In the genomic region with DNA sequence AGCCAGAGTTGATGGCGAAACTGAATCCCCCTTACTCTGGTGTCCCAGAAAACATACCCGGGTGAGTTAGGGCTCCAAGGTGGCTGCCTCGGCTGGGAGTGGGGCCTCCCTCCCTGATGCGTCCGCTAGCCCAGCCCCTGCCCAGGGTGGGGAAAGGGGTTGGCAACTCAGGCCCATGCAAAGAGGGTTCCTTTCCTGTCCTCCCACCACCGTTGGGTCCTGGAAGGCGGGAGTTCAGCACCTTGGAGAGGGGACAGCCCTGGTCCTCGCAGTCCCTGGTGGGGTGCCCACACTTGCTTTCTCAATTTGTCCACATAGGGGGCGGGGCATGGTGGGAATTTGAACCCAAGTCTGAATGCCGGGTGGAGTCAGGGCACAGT, we compare ENCODE assay signal across 1 cellular context.
A peak's percentile ranks its signal among the peaks of the same experiment; 100 is the strongest.
TF ChIP-seq lines count a peak whose summit lies in the region.

No MANE protein-coding gene starts in this region.

TF ChIP-seq in WTC11, 78 proteins besides CTCF, POLR2A, EP300 and RAD21 (continued from another document):
- TF ChIP-seq, protein P1, sequence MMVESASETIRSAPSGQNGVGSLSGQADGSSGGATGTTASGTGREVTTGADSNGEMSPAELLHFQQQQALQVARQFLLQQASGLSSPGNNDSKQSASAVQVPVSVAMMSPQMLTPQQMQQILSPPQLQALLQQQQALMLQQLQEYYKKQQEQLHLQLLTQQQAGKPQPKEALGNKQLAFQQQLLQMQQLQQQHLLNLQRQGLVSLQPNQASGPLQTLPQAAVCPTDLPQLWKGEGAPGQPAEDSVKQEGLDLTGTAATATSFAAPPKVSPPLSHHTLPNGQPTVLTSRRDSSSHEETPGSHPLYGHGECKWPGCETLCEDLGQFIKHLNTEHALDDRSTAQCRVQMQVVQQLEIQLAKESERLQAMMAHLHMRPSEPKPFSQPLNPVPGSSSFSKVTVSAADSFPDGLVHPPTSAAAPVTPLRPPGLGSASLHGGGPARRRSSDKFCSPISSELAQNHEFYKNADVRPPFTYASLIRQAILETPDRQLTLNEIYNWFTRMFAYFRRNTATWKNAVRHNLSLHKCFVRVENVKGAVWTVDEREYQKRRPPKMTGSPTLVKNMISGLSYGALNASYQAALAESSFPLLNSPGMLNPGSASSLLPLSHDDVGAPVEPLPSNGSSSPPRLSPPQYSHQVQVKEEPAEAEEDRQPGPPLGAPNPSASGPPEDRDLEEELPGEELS (CRISPR knock-in tag; IDR thresholded peaks at IDR 0.05) = peak; percentile 66; the same call in 1 of the 2 replicates
- TF ChIP-seq ZNF423 (CRISPR knock-in tag; IDR thresholded peaks at IDR 0.05) = no peak
- no peak for TF ChIP-seq ZNF512 (CRISPR knock-in tag; IDR thresholded peaks at IDR 0.05; ENCODE audit: borderline replicate concordance)
- no peak for TF ChIP-seq E2F1 (CRISPR knock-in tag; IDR thresholded peaks at IDR 0.05)
- no peak for TF ChIP-seq IRF2 (CRISPR knock-in tag; IDR thresholded peaks at IDR 0.05; ENCODE audit: borderline replicate concordance, low read depth)
- no peak for TF ChIP-seq TCF7 (CRISPR knock-in tag; IDR thresholded peaks at IDR 0.05; ENCODE audit: low read depth)
- TF ChIP-seq ATF1 (CRISPR knock-in tag; IDR thresholded peaks at IDR 0.05) = no peak
- no peak for TF ChIP-seq AR (CRISPR knock-in tag; IDR thresholded peaks at IDR 0.05)
- TF ChIP-seq, protein P2, sequence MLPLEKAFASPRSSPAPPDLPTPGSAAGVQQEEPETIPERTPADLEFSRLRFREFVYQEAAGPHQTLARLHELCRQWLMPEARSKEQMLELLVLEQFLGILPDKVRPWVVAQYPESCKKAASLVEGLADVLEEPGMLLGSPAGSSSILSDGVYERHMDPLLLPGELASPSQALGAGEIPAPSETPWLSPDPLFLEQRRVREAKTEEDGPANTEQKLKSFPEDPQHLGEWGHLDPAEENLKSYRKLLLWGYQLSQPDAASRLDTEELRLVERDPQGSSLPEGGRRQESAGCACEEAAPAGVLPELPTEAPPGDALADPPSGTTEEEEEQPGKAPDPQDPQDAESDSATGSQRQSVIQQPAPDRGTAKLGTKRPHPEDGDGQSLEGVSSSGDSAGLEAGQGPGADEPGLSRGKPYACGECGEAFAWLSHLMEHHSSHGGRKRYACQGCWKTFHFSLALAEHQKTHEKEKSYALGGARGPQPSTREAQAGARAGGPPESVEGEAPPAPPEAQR (CRISPR knock-in tag; IDR thresholded peaks at IDR 0.05) = no peak
- TF ChIP-seq, protein P3, sequence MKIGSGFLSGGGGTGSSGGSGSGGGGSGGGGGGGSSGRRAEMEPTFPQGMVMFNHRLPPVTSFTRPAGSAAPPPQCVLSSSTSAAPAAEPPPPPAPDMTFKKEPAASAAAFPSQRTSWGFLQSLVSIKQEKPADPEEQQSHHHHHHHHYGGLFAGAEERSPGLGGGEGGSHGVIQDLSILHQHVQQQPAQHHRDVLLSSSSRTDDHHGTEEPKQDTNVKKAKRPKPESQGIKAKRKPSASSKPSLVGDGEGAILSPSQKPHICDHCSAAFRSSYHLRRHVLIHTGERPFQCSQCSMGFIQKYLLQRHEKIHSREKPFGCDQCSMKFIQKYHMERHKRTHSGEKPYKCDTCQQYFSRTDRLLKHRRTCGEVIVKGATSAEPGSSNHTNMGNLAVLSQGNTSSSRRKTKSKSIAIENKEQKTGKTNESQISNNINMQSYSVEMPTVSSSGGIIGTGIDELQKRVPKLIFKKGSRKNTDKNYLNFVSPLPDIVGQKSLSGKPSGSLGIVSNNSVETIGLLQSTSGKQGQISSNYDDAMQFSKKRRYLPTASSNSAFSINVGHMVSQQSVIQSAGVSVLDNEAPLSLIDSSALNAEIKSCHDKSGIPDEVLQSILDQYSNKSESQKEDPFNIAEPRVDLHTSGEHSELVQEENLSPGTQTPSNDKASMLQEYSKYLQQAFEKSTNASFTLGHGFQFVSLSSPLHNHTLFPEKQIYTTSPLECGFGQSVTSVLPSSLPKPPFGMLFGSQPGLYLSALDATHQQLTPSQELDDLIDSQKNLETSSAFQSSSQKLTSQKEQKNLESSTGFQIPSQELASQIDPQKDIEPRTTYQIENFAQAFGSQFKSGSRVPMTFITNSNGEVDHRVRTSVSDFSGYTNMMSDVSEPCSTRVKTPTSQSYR (CRISPR knock-in tag; IDR thresholded peaks at IDR 0.05) = peak; percentile 84
- TF ChIP-seq USF1 (CRISPR knock-in tag; IDR thresholded peaks at IDR 0.05) = no peak
- TF ChIP-seq SOX15 (CRISPR knock-in tag; IDR thresholded peaks at IDR 0.05) = no peak
- peak; percentile 31; the same call in 1 of the 2 replicates for TF ChIP-seq ZNF121 (CRISPR knock-in tag; IDR thresholded peaks at IDR 0.05)
- no peak for TF ChIP-seq PRRX2 (CRISPR knock-in tag; IDR thresholded peaks at IDR 0.05)
- TF ChIP-seq ZNF219 (CRISPR knock-in tag; IDR thresholded peaks at IDR 0.05; ENCODE audit: borderline replicate concordance) = no peak
- TF ChIP-seq EMX1 (CRISPR knock-in tag; IDR thresholded peaks at IDR 0.05) = no peak
- TF ChIP-seq, protein P4, sequence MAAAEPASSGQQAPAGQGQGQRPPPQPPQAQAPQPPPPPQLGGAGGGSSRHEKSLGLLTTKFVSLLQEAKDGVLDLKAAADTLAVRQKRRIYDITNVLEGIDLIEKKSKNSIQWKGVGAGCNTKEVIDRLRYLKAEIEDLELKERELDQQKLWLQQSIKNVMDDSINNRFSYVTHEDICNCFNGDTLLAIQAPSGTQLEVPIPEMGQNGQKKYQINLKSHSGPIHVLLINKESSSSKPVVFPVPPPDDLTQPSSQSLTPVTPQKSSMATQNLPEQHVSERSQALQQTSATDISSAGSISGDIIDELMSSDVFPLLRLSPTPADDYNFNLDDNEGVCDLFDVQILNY (CRISPR knock-in tag; IDR thresholded peaks at IDR 0.05) = no peak
- no peak for TF ChIP-seq MAX (CRISPR knock-in tag; IDR thresholded peaks at IDR 0.05)
- no peak for TF ChIP-seq JAZF1 (CRISPR knock-in tag; IDR thresholded peaks at IDR 0.05)
- no peak for TF ChIP-seq GTF2I (CRISPR knock-in tag; conservative IDR thresholded peaks at IDR 0.05)
- TF ChIP-seq ZNF317 (CRISPR knock-in tag; IDR thresholded peaks at IDR 0.05; ENCODE audit: borderline replicate concordance, low read depth) = no peak
- no peak for TF ChIP-seq MYBL2 (CRISPR knock-in tag; IDR thresholded peaks at IDR 0.05)
- TF ChIP-seq ELF4 (CRISPR knock-in tag; IDR thresholded peaks at IDR 0.05; ENCODE audit: low read depth) = no peak
